ENCODE assay signal across 31 cellular contexts in the genomic region with DNA sequence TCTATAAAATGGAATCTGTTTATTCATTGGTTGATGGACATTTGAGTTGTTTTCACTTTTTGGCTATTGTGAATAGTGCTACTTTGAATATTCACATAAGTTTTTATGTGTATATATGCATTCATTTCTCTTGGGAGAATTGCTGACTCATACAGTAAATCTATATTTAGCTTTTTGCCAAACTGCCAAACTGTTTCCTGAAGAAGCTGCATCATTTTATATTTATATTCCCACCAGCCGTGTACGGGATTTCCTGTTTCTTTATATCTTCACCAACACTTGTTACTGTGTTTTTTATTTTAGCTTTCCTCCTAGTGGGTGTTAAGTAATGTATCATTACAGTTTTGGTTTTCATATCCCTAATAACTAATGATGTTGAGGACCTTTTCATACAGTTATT. TPM values are rescaled to one million over a fixed set of nuclear protein-coding genes. Genes with fewer than 3 reads are reported as not detected.
DNase-seq lines count a peak whose midpoint lies in the region; ATAC-seq and TF ChIP-seq lines count a peak whose summit lies in the region.
"Had no signal": no experiment of that assay in that cellular context is flagged by ENCODE, and none has a peak within 500 bp of the region (broad histone marks: within the 10 kb centered on the region; RNA-seq: fewer than 3 reads in every experiment).

No MANE protein-coding gene starts in this region.

- no peaks in the 10 kb centered on the region for H3K9me3 ChIP-seq in adipocyte (ENCODE audit: control insufficient read depth, low read length)
- H3K9me3 ChIP-seq in fibroblast of lung (ENCODE audit: control insufficient read depth, insufficient read depth, low read depth, low read length) = no peaks in the 10 kb centered on the region
- H3K9me3 ChIP-seq: adrenal gland, left lung, ovary, spleen had no signal

- H3K36me3 Mint-ChIP-seq in HFFc6 (ENCODE audit: low read depth) = no peaks in the 10 kb centered on the region
- H3K36me3 Mint-ChIP-seq: stimulated activated memory B cell treated with anti-CD40 and anti-IgM and Interleukin-4, amounts not matched to agents 10 μg/mL and 1 μg/mL and 100 μg/mL, for 72 hours had no signal

- H3K27me3 ChIP-seq in adipocyte (replicated peaks; ENCODE audit: control insufficient read depth, insufficient read depth, low read length) = no peaks in the 10 kb centered on the region
- no peaks in the 10 kb centered on the region for H3K27me3 ChIP-seq in fibroblast of lung (ENCODE audit: control insufficient read depth, insufficient read depth, low read length)
- H3K27me3 ChIP-seq: adrenal gland, BLaER1, foreskin keratinocyte, left lung, ovary had no signal

- H3K4me3 ChIP-seq in adipocyte (ENCODE audit: low read length) (no peak overlapping the region), fibroblast of lung (replicated peaks in 1 of 4; ENCODE audit: control extremely low read depth in 1 of 4, insufficient read depth in 1 of 4, low read depth in 3 of 4, low read length in 4 of 4) (no peak overlapping the region)
- H3K4me3 ChIP-seq: adrenal gland, BLaER1, cardiac muscle cell, GM12878, left lung, ovary, SK-N-MC, spleen had no signal

- TF ChIP-seq CTCF in HFFc6 (IDR thresholded peaks at IDR 0.05) (no peak), fibroblast of lung (conservative IDR thresholded peaks at IDR 0.05 in 1 of 2, IDR thresholded peaks at IDR 0.05 in 1 of 2; ENCODE audit: low read depth in 1 of 2, low read length in 2 of 2) (no peak)

- H3K4me1 ChIP-seq in adipocyte (ENCODE audit: control insufficient read depth, insufficient read depth, low read length) (no peaks in the 10 kb centered on the region), fibroblast of lung (ENCODE audit: control insufficient read depth, extremely low read depth, insufficient read depth, low read length) (no peaks in the 10 kb centered on the region)
- H3K4me1 ChIP-seq: adrenal gland, BLaER1, foreskin keratinocyte, left lung had no signal

- H3K4me1 Mint-ChIP-seq in HFFc6 (ENCODE audit: low read depth) = peaks cover 7% of the 10 kb centered on the region
- H3K4me1 Mint-ChIP-seq: nephron progenitor cell; stimulated activated memory B cell treated with anti-CD40 and anti-IgM and Interleukin-4, amounts not matched to agents 10 μg/mL and 1 μg/mL and 100 μg/mL, for 72 hours had no signal

- no peak overlapping the region for H3K4me2 ChIP-seq in fibroblast of lung (ENCODE audit: extremely low read depth, insufficient read depth, low read length)
- H3K4me2 ChIP-seq: BLaER1 had no signal

- peaks cover 5% of the 10 kb centered on the region; the same call in 1 of the 2 replicates for H3K27me3 Mint-ChIP-seq in HFFc6 (ENCODE audit: insufficient read depth)

- H3K36me3 ChIP-seq in adipocyte (ENCODE audit: control insufficient read depth, insufficient read depth, low read length, severe bottlenecking) (no peaks in the 10 kb centered on the region), fibroblast of lung (ENCODE audit: control insufficient read depth, insufficient read depth, low read length) (no peaks in the 10 kb centered on the region)
- H3K36me3 ChIP-seq: adrenal gland, BLaER1, cardiac muscle cell, left lung, ovary, spleen had no signal

- H3K9ac ChIP-seq in adipocyte (ENCODE audit: low read length) = no peak overlapping the region
- no peak overlapping the region for H3K9ac ChIP-seq in fibroblast of lung (ENCODE audit: insufficient read depth, low read length)
- H3K9ac ChIP-seq: BLaER1 had no signal

- no peaks in the 10 kb centered on the region for H3K9me3 Mint-ChIP-seq in HFFc6
- H3K9me3 Mint-ChIP-seq: activated T-cell treated with anti-CD3 and anti-CD28 coated beads, Interleukin-2, amount 50 U/mL, for 24 hours; nephron progenitor cell; stimulated activated memory B cell treated with anti-CD40 and anti-IgM and Interleukin-4, amounts not matched to agents 10 μg/mL and 1 μg/mL and 100 μg/mL, for 72 hours had no signal

- no peaks in the 10 kb centered on the region for H3K79me2 ChIP-seq in fibroblast of lung (ENCODE audit: control insufficient read depth, insufficient read depth, low read length)

- ATAC-seq in GM19351 (IDR thresholded peaks at IDR 0.05; ENCODE audit: unreplicated experiment) (no peak), GM21529 (IDR thresholded peaks at IDR 0.05; ENCODE audit: unreplicated experiment) (no peak)
- ATAC-seq: foreskin keratinocyte; GM12878; left lung; stimulated activated memory B cell treated with anti-CD40 and anti-IgM and Interleukin-4, amounts not matched to agents 10 μg/mL and 1 μg/mL and 100 μg/mL, for 72 hours had no signal

- H3K27ac ChIP-seq in fibroblast of lung (ENCODE audit: insufficient read depth, low read length) = no peak overlapping the region
- H3K27ac ChIP-seq: adrenal gland, BLaER1, cardiac muscle cell, foreskin keratinocyte, left lung, ovary, RWPE1, SK-N-MC, spleen had no signal

- H3K4me3 Mint-ChIP-seq in HFFc6 = no peak overlapping the region
- H3K4me3 Mint-ChIP-seq: activated T-cell treated with anti-CD3 and anti-CD28 coated beads, Interleukin-2, amount 50 U/mL, for 24 hours; nephron progenitor cell; stimulated activated memory B cell treated with anti-CD40 and anti-IgM and Interleukin-4, amounts not matched to agents 10 μg/mL and 1 μg/mL and 100 μg/mL, for 72 hours had no signal

- no peaks in the 10 kb centered on the region for H4K20me1 ChIP-seq in fibroblast of lung (ENCODE audit: control insufficient read depth, extremely low read depth, insufficient read depth, low read length)
- H4K20me1 ChIP-seq: BLaER1 had no signal

- no peak overlapping the region for H2AFZ ChIP-seq in fibroblast of lung (ENCODE audit: low read length)

- no peak overlapping the region for H3K27ac Mint-ChIP-seq in HFFc6
- H3K27ac Mint-ChIP-seq: activated T-cell treated with anti-CD3 and anti-CD28 coated beads, Interleukin-2, amount 50 U/mL, for 24 hours; nephron progenitor cell; stimulated activated memory B cell treated with anti-CD40 and anti-IgM and Interleukin-4, amounts not matched to agents 10 μg/mL and 1 μg/mL and 100 μg/mL, for 72 hours had no signal

- DNase-seq in A172 (ENCODE audit: low spot score) (peak; percentile 25), HFFc6 (peak; percentile 32), adipocyte (ENCODE audit: low read depth) (peak; percentile 26), fibroblast of lung (ENCODE audit: low read depth in 2 of 2) (peak; percentile 10 to 59), hypothalamus (lab: John Stamatoyannopoulos, UW) (no peak), T1000 (lab: John Stamatoyannopoulos, UW) (no peak)
- DNase-seq: activated CD4-positive, alpha-beta T cell treated with anti-CD3 and anti-CD28 coated beads for 4 hours; activated T-cell treated with anti-CD3 and anti-CD28 coated beads, Interleukin-2, amount 50 U/mL, for 24 hours; adrenal gland; cortex of kidney; DMS79; hippocampal formation; left lung; MM.1S; NCI-H1694; NCI-H2171 treated with DMSO at 0.1 percent for 48 hours; NCI-H526; nephron progenitor cell; ovary; spleen; stimulated activated CD4-positive, alpha-beta T cell treated with anti-CD3 and anti-CD28 coated beads, Interleukin-4, amount 100 ng/mL, for 1 hour; T-helper 2 cell had no signal

RNA-seq across cellular contexts. Expression of a gene that starts 12.5 kb away (rescaled TPM):
- 22.9 and 27.6 TPM in 2 replicates for total RNA-seq in A172 (2014; rRNA removed; shearing (Covaris generic))
- total RNA-seq in HFFc6 (2021; fragmentation: NEBNext Ultra II Directional; extraction: Animal tissue kit (Norgen Biotek cat#: 25700)) = 10 to 100 TPM; 18.4 to 22.4 (median 20.4) TPM
- total RNA-seq in fibroblast of lung = 29.3 and 46.6 TPM in 2 replicates
- polyA plus RNA-seq in fibroblast of lung = 25.9 and 29.8 TPM in 2 replicates
- polyA plus RNA-seq in fibroblast of lung (2012) = 20.0 and 22.2 TPM in 2 replicates
- polyA minus RNA-seq in fibroblast of lung (ENCODE audit: low replicate concordance) = 1.4 and 2.0 TPM in 2 replicates

Comparison
In these comparisons a context has a peak if more than half of its experiments do, and no peak if none do; other contexts are left out.
1. DNase-seq: peak in A172 (single experiment), HFFc6 (single experiment), adipocyte (single experiment) and fibroblast of lung (2 of 2); none in hypothalamus (0 of 51) and T1000 (single experiment).